Comparison of ENCODE assay signal across 16 cellular contexts in the genomic region with DNA sequence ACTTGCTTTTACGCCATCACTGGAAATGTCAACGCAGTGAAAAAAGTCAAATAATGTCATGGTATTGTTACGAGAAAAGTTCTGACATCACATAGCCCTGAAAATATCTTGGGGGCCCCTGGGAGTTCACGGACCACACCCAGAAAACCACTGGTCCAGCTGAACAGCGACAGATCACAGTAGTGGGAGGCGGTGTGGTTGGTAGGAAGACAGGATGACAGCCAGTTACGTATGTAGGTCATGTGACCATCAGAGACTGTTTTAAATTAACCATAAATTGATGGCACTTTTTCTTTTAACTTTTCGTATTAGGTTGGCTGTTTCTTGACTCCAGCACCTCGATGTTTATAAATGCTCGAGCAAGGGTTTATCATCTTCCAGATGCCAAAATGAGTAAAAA.
"Had no signal": no experiment of that assay in that cellular context is flagged by ENCODE, and none has a peak within 500 bp of the region (broad histone marks: within the 10 kb centered on the region; RNA-seq: fewer than 3 reads in every experiment).

No MANE protein-coding gene starts in this region.

- H3K27ac Mint-ChIP-seq: endodermal cell had no signal

- H3K9me3 Mint-ChIP-seq: endodermal cell, neural crest cell had no signal

- H3K4me3 Mint-ChIP-seq: endodermal cell, naive B cell, neural crest cell had no signal

- DNase-seq: colonic mucosa; dermis blood vessel endothelial cell; endodermal cell; glutamatergic neuron; left cardiac atrium; left ventricle myocardium inferior; lower lobe of right lung; mesenchymal stem cell; naive B cell; ovary; small intestine; stimulated activated CD4-positive, alpha-beta T cell treated with anti-CD3 and anti-CD28 coated beads, Interleukin-12 subunit alpha, Interleukin-12 subunit beta, amount 100 ng/mL, for 4 hours; stimulated activated naive CD4-positive, alpha-beta T cell treated with Interleukin-2 at 50 U/mL for 16 hours; trophoblast cell had no signal

- ATAC-seq: gastroesophageal sphincter, left cardiac atrium, lower lobe of right lung had no signal

- H3K27me3 Mint-ChIP-seq: naive B cell had no signal

- H3K4me1 Mint-ChIP-seq: naive B cell, neural crest cell had no signal
